Comparison of ENCODE assay signal across 27 cellular contexts in genomic region chr15:63633312-63633711, GRCh38. TPM values are rescaled to one million over a fixed set of nuclear protein-coding genes. Genes with fewer than 3 reads are reported as not detected.
DNase-seq lines count a peak whose midpoint lies in the region; ATAC-seq and TF ChIP-seq lines count a peak whose summit lies in the region.
"Had no signal": no experiment of that assay in that cellular context is flagged by ENCODE, and none has a peak within 500 bp of the region (broad histone marks: within the 10 kb centered on the region; RNA-seq: fewer than 3 reads in every experiment).

No MANE protein-coding gene starts in this region.

- no peaks in the 10 kb centered on the region for H3K27me3 ChIP-seq in dorsolateral prefrontal cortex
- no peaks in the 10 kb centered on the region for H3K27me3 ChIP-seq in tibial artery
- H3K27me3 ChIP-seq: BLaER1 treated with 17β-estradiol and CSF1 and Interleukin-3, amounts not matched to agents 10 nM and 100 nM had no signal

- TF ChIP-seq CTCF in dorsolateral prefrontal cortex (IDR thresholded peaks at IDR 0.05 in 54 of 56, conservative IDR thresholded peaks at IDR 0.05 in 2 of 56; ENCODE audit: low read depth in 1 of 56, partially characterized antibody in 56 of 56) (no peak), tibial artery (IDR thresholded peaks at IDR 0.05) (no peak)

- H3K4me3 ChIP-seq in dorsolateral prefrontal cortex (no peak overlapping the region), tibial artery (no peak overlapping the region)
- H3K4me3 ChIP-seq: A549; BLaER1 treated with 17β-estradiol and CSF1 and Interleukin-3, amounts not matched to agents 10 nM and 100 nM; GM12878 had no signal

- H3K36me3 ChIP-seq in tibial artery: peaks cover 49 to 100% (median 81%) of the 10 kb centered on the region in 3 donors

- peak overlapping the region in 36 of 59 donors; percentile 3 to 98 (median 48) for H3K27ac ChIP-seq in dorsolateral prefrontal cortex
- peak overlapping the region; percentile 5 to 27 for H3K27ac ChIP-seq in tibial artery
- H3K27ac ChIP-seq: 22Rv1; A549; BLaER1 treated with 17β-estradiol and CSF1 and Interleukin-3, amounts not matched to agents 10 nM and 100 nM; C4-2B had no signal

- intact Hi-C loops in dorsolateral prefrontal cortex (cut with DNase I) (no loop called here), tibial artery (cut with DNase I; ENCODE audit: low total_unique reads) (no loop called here)

- peaks cover 0 to 12% (median 9%) of the 10 kb centered on the region in 4 donors for H3K4me1 ChIP-seq in tibial artery
- H3K4me1 ChIP-seq: A549, Caco-2 had no signal

- DNase-seq in NCI-H82 (lab: John Stamatoyannopoulos, UW) (peak; percentile 26), NCI-H82 treated with DMSO at 0.1 percent for 48 hours (lab: John Stamatoyannopoulos, UW; ENCODE audit: unreplicated experiment) (no peak), dorsolateral prefrontal cortex (no peak), glomerular endothelial cell (ENCODE audit: extremely low read depth, low read depth, low spot score) (peak; percentile 20), tibial artery (no peak), COLO829 (ENCODE audit: low spot score) (no peak), OCI-M2 (lab: John Stamatoyannopoulos, UW; ENCODE audit: unreplicated experiment) (no peak)
- DNase-seq: AML-193; Caco-2; Calu3; CD4-positive, alpha-beta memory T cell; CD8-positive, alpha-beta memory T cell; DMS 273 treated with DMSO at 0.1 percent for 48 hours; DMS153; DMS53; DMS79; DND-41; EL; GDM1 had no signal

- H3K9me3 ChIP-seq in tibial artery: no peaks in the 10 kb centered on the region
- H3K9me3 ChIP-seq: A549; BLaER1 treated with 17β-estradiol and CSF1 and Interleukin-3, amounts not matched to agents 10 nM and 100 nM; Caco-2 had no signal

- ATAC-seq in GM21423 (IDR thresholded peaks at IDR 0.05; ENCODE audit: unreplicated experiment): no peak
- ATAC-seq: A549, GM12878 had no signal

RNA-seq across cellular contexts. Expression of gene FBXL22, which starts 36.1 kb away (rescaled TPM):
- total RNA-seq in dorsolateral prefrontal cortex: 1 to 10 TPM in 111 of 120 experiments, under 1 TPM in 9; 0.60 to 5.0 (median 2.0) TPM
- 0.10 and 0.12 TPM in 2 replicates for total RNA-seq in glomerular endothelial cell
- total RNA-seq: A172, Caco-2, Daoy had no signal

Comparison
In these comparisons a context has a peak if more than half of its experiments do, and no peak if none do; other contexts are left out.
1. DNase-seq: peak in NCI-H82 (single experiment) and glomerular endothelial cell (single experiment); none in NCI-H82 treated with DMSO at 0.1 percent for 48 hours (single experiment), dorsolateral prefrontal cortex (0 of 10), tibial artery (0 of 2), COLO829 (single experiment) and OCI-M2 (single experiment).